ENCODE assay signal across 10 cellular contexts in genomic region chr16:81817789-81818304, GRCh38. TPM values are rescaled to one million over a fixed set of nuclear protein-coding genes. Genes with fewer than 3 reads are reported as not detected.
DNase-seq lines count a peak whose midpoint lies in the region; ATAC-seq and TF ChIP-seq lines count a peak whose summit lies in the region.
"Had no signal": no experiment of that assay in that cellular context is flagged by ENCODE, and none has a peak within 500 bp of the region (broad histone marks: within the 10 kb centered on the region; RNA-seq: fewer than 3 reads in every experiment).

No MANE protein-coding gene starts in this region.

- peaks cover 45 to 69% (median 68%) of the 10 kb centered on the region in 3 donors for H3K4me1 Mint-ChIP-seq in IgD-negative memory B cell

- peak; percentile 35 for ATAC-seq in GM19455 (IDR thresholded peaks at IDR 0.05; ENCODE audit: unreplicated experiment)
- peak; percentile 65 for ATAC-seq in esophagus mucosa
- no peak for ATAC-seq in sciatic nerve

- H3K9me3 Mint-ChIP-seq in IgD-negative memory B cell = no peaks in the 10 kb centered on the region

- H3K27me3 Mint-ChIP-seq in IgD-negative memory B cell = no peaks in the 10 kb centered on the region

- CTCF ChIA-PET in GM10248 (lab: Yijun Ruan, JAX) = interaction anchor here (0.8 to 4.7 kb wide), 11 partner anchors 10 to 68 kb away, joined by 3 to 25 read pairs (median 4); no protein-coding TSS in a partner anchor

- POLR2A ChIA-PET in GM10248 (lab: Yijun Ruan, JAX) = interaction anchor here (1.2 to 4.8 kb wide), 6 partner anchors 11 to 78 kb away, joined by 3 to 45 read pairs (median 6); no protein-coding TSS in a partner anchor

- intact Hi-C loops in sciatic nerve (cut with DNase I) = no loop called here

- H3K4me3 Mint-ChIP-seq in IgD-negative memory B cell = peak overlapping the region; percentile 55 to 91 (median 82)
- H3K4me3 Mint-ChIP-seq: neural progenitor cell had no signal

- TF ChIP-seq CTCF in GM10248 (IDR thresholded peaks at IDR 0.05; ENCODE audit: control extremely low read depth, extremely low read depth, low read depth, missing control alignments) = no peak

- peaks cover 12% of the 10 kb centered on the region for H3K36me3 Mint-ChIP-seq in IgD-negative memory B cell
- H3K36me3 Mint-ChIP-seq: neural progenitor cell had no signal

- peak overlapping the region; percentile 98 to 100 (median 98) for H3K27ac Mint-ChIP-seq in IgD-negative memory B cell
- H3K27ac Mint-ChIP-seq: neural progenitor cell had no signal

- peak; percentile 60 for DNase-seq in GM10248 (ENCODE audit: extremely low spot score)
- no peak for DNase-seq in foreskin melanocyte
- no peak for DNase-seq in DMS 273 (lab: John Stamatoyannopoulos, UW; ENCODE audit: unreplicated experiment)
- DNase-seq in RKO (ENCODE audit: low spot score) = no peak
- no peak for DNase-seq in sciatic nerve (ENCODE audit: low spot score)
- DNase-seq: foreskin fibroblast had no signal

RNA-seq across cellular contexts. Expression of gene PLCG2, which starts 38.8 kb away (rescaled TPM):
- 123 TPM for polyA plus RNA-seq in IgD-negative memory B cell
- total RNA-seq in esophagus mucosa (8.6 TPM), sciatic nerve (40.7 TPM)
